In the genomic region with DNA sequence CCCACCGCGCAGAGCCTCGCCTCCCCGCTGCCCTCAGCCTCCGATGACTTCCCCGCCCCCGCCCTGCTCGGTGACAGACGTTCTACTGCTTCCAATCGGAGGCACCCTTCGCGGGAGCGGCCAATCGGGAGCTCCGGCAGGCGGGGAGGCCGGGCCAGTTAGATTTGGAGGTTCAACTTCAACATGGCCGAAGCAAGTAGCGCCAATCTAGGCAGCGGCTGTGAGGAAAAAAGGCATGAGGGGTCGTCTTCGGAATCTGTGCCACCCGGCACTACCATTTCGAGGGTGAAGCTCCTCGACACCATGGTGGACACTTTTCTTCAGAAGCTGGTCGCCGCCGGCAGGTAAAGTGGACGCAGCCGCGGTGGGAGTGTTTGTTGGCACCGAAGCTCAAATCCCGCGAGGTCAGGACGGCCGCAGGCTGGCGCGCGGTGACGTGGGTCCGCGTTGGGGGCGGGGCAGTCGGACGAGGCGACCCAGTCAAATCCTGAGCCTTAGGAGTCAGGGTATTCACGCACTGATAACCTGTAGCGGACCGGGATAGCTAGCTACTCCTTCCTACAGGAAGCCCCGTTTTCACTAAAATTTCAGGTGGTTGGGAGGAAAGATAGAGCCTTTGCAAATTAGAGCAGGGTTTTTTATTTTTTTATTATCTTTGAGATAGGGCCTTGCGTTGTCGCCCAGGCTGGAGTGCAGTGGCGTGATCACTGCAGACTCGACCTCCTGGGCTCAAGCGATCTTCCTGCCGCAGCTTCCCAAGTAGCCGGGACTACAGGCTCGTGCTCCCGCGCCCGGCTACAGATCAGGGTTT, we compare ENCODE assay signal across 8 cellular contexts. TPM values are rescaled to one million over a fixed set of nuclear protein-coding genes. Genes with fewer than 3 reads are reported as not detected.
DNase-seq lines count a peak whose midpoint lies in the region; ATAC-seq and TF ChIP-seq lines count a peak whose summit lies in the region.

A gene with protein sequence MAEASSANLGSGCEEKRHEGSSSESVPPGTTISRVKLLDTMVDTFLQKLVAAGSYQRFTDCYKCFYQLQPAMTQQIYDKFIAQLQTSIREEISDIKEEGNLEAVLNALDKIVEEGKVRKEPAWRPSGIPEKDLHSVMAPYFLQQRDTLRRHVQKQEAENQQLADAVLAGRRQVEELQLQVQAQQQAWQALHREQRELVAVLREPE (plus strand): TSS at position 175 of the 811 bp plus-strand sequence. CDS start 9 bp downstream, at position 184.

- peak within 1 kb of the TSS; percentile 92 for H3K9ac ChIP-seq in mammary epithelial cell (ENCODE audit: insufficient read depth, low read length)
- H3K9ac ChIP-seq in iPS-20b (ENCODE audit: low read depth, low read length) = peak within 1 kb of the TSS; percentile 98

- no peaks in the 10 kb centered on the region for H4K20me1 ChIP-seq in mammary epithelial cell (ENCODE audit: insufficient read depth, low read length)

- CTCF ChIA-PET in AG04449 (lab: Yijun Ruan, JAX) = interaction anchor here (0.7 to 3.9 kb wide), 10 partner anchors 9 to 124 kb away, joined by 3 to 43 read pairs (median 4); a partner anchor contains a TSS
- CTCF ChIA-PET in mammary epithelial cell (lab: Charles Lee; ENCODE audit: low non-redundant PET) = interaction anchor here (1.0 kb wide), 1 partner anchor 12 kb away, joined by 5 read pairs; no protein-coding TSS in a partner anchor

- ATAC-seq in GM18907 (IDR thresholded peaks at IDR 0.05; ENCODE audit: unreplicated experiment) = peak; percentile 84
- peak; percentile 83 for ATAC-seq in HG03139 (IDR thresholded peaks at IDR 0.05; ENCODE audit: unreplicated experiment)

- TSS peak; percentile 67 for BruUV-seq in mammary epithelial cell (replicated peaks; lab: Mats Ljungman, UMichigan)

- H3K27ac ChIP-seq in mammary epithelial cell (ENCODE audit: insufficient read depth, low read depth, low read length) (peak within 1 kb of the TSS; percentile 87), iPS-20b (ENCODE audit: low read length) (peak within 1 kb of the TSS; percentile 99), skin epidermis (peak within 1 kb of the TSS; percentile 54 to 99 (median 93))

- in situ Hi-C loops in mammary epithelial cell (cut with MboI; ENCODE audit: low sequenced_read_pairs in 2 of 2) = no loop called here

- H3K27me3 ChIP-seq in mammary epithelial cell (ENCODE audit: insufficient read depth, low read length) (no peaks in the 10 kb centered on the region), iPS-20b (ENCODE audit: insufficient read depth, low read length) (no peaks in the 10 kb centered on the region)

- no peak for TF ChIP-seq CTCF in AG04449 (IDR thresholded peaks at IDR 0.05; ENCODE audit: insufficient read depth, low read length, missing control alignments)
- no peak for TF ChIP-seq CTCF in WI38 (IDR thresholded peaks at IDR 0.05; ENCODE audit: low read depth, low read length)
- TF ChIP-seq CTCF in mammary epithelial cell (conservative IDR thresholded peaks at IDR 0.05 in 1 of 2, IDR thresholded peaks at IDR 0.05 in 1 of 2; ENCODE audit: extremely low read depth in 1 of 2, insufficient read depth in 1 of 2, low read depth in 1 of 2, low read length in 2 of 2) = no peak

- intact Hi-C loops in mammary epithelial cell (cut with micrococcal nuclease) = loop anchor here (10.0 kb wide), 1 partner anchor 278 kb away; a partner anchor contains a TSS

- H3K4me3 ChIP-seq in AG04449 (ENCODE audit: low read depth, low read length) (peak within 1 kb of the TSS; percentile 96), WI38 (ENCODE audit: low read depth, low read length) (peak within 1 kb of the TSS; percentile 79), mammary epithelial cell (replicated peaks in 1 of 3; ENCODE audit: insufficient read depth in 1 of 3, low read depth in 2 of 3, low read length in 3 of 3) (peak within 1 kb of the TSS; percentile 44 to 91 (median 53)), iPS-20b (ENCODE audit: low read length) (peak within 1 kb of the TSS; percentile 94), skin epidermis (peak within 1 kb of the TSS; percentile 50 to 62 (median 55))

- H3K79me2 ChIP-seq in mammary epithelial cell (ENCODE audit: insufficient read depth, low read length) = peaks cover 10% of the 10 kb centered on the region

- H3K4me1 ChIP-seq in mammary epithelial cell (ENCODE audit: insufficient read depth, low read length) = peaks cover 24% of the 10 kb centered on the region
- H3K4me1 ChIP-seq in iPS-20b (ENCODE audit: insufficient read depth, low read length) = peaks cover 11% of the 10 kb centered on the region; the same call in 1 of the 2 replicates

- H3K9me3 ChIP-seq in mammary epithelial cell (replicated peaks; ENCODE audit: insufficient read depth, low read length) (no peaks in the 10 kb centered on the region), iPS-20b (ENCODE audit: insufficient read depth, low read depth, low read length) (no peaks in the 10 kb centered on the region)

- H3K4me2 ChIP-seq in mammary epithelial cell (ENCODE audit: insufficient read depth, low read depth, low read length) = peak within 1 kb of the TSS; percentile 98

- WGBS in mammary epithelial cell (ENCODE audit: low coverage, missing lambda C conversion rate) = 1% methylated on average over 29 of the region's 61 CpGs

- H3K36me3 ChIP-seq in mammary epithelial cell (ENCODE audit: insufficient read depth, low read length) (peaks cover 3% of the 10 kb centered on the region), iPS-20b (ENCODE audit: insufficient read depth, low read depth, low read length) (peaks cover 33% of the 10 kb centered on the region)

- peak within 1 kb of the TSS; percentile 87 for H2AFZ ChIP-seq in mammary epithelial cell (ENCODE audit: low read depth, low read length)

- dilution Hi-C loops in mammary epithelial cell (cut with HindIII; ENCODE audit: low sequenced_read_pairs) = no loop called here

- POLR2A ChIA-PET in AG04449 (lab: Yijun Ruan, JAX) = interaction anchor here (1.0 to 1.7 kb wide), 8 partner anchors 9 to 90 kb away, joined by 4 to 19 read pairs (median 4); a partner anchor contains a TSS

- DNase-seq in AG04449 (ENCODE audit: low read depth, low spot score) (peak; percentile 75), NCI-H2227 treated with DMSO at 0.1 percent for 48 hours (lab: John Stamatoyannopoulos, UW) (peak; percentile 99), mammary epithelial cell (peak; percentile 94)

RNA-seq across cellular contexts. Expression of the gene that starts here (rescaled TPM):
- 10 to 100 TPM; 23.8 to 33.2 TPM for total RNA-seq in mammary epithelial cell
- polyA plus RNA-seq in mammary epithelial cell = 53.0 TPM
- 15.9 TPM for polyA minus RNA-seq in mammary epithelial cell

Comparison
In these comparisons a context has a peak if more than half of its experiments do, and no peak if none do; other contexts are left out.
1. Peak in every context shown above with its lines: DNase-seq, ATAC-seq, H3K4me3 ChIP-seq and H3K27ac ChIP-seq.